24 cellular contexts compared by ENCODE assay signal in the genomic region with DNA sequence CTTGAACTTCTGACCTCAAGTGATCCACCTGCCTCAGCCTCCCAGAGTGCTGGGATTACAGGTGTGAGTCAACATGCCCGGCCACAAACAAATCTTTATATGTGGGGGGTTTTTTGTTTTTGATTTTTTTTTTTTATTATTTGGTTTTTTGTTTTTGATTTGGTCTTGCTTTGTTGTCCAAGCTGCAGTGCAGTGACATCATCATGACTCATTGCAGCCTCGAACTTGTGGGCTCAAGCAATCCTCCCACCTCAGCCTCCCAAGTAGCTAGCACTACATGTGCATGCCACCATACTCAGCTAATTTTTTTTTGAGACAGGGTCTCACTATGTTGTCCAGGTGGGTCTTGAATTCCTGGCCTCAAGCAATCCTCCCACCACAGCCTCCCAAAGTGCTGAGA. TPM values are rescaled to one million over a fixed set of nuclear protein-coding genes. Genes with fewer than 3 reads are reported as not detected.
A peak's percentile ranks its signal among the peaks of the same experiment; 100 is the strongest.
DNase-seq lines count a peak whose midpoint lies in the region; ATAC-seq, FAIRE-seq and TF ChIP-seq lines count a peak whose summit lies in the region.
"Had no signal": no experiment of that assay in that cellular context is flagged by ENCODE, and none has a peak within 500 bp of the region (broad histone marks: within the 10 kb centered on the region; RNA-seq: fewer than 3 reads in every experiment).

No MANE protein-coding gene starts in this region.

- H3F3A ChIP-seq in GM23248 (ENCODE audit: insufficient read depth), result no peaks in the 10 kb centered on the region

- no TSS peak for BruUV-seq in endothelial cell of umbilical vein (replicated peaks; lab: Mats Ljungman, UMichigan)

- H3K9me3 ChIP-seq in GM23248 (ENCODE audit: low read depth) (no peaks in the 10 kb centered on the region), MG63 (no peaks in the 10 kb centered on the region), endothelial cell of umbilical vein (replicated peaks; ENCODE audit: control insufficient read depth, insufficient read depth, low read length) (no peaks in the 10 kb centered on the region)
- H3K9me3 ChIP-seq: Caco-2 had no signal

- H3K36me3 ChIP-seq in GM23248 (ENCODE audit: low read depth), result peaks cover 73% of the 10 kb centered on the region
- H3K36me3 ChIP-seq in MG63, result peaks cover 69% of the 10 kb centered on the region
- H3K36me3 ChIP-seq in endothelial cell of umbilical vein (ENCODE audit: control insufficient read depth in 2 of 2, extremely low read depth in 1 of 2, insufficient read depth in 2 of 2, low read length in 2 of 2), result peaks cover 7 to 18% of the 10 kb centered on the region in 2 experiments

- H3K9me1 ChIP-seq in endothelial cell of umbilical vein (replicated peaks; ENCODE audit: control insufficient read depth, extremely low read depth, insufficient read depth, low read length), result no peaks in the 10 kb centered on the region

- ATAC-seq in GM19035 (IDR thresholded peaks at IDR 0.05; ENCODE audit: unreplicated experiment) (no peak), GM18498 (IDR thresholded peaks at IDR 0.05; ENCODE audit: unreplicated experiment) (no peak)
- ATAC-seq: CD8-positive, alpha-beta T cell had no signal

- H3K27ac ChIP-seq in GM23248 (no peak overlapping the region), endothelial cell of umbilical vein (ENCODE audit: insufficient read depth, low read depth, low read length) (no peak overlapping the region)
- H3K27ac ChIP-seq: C4-2B, PC-9, SJSA1 had no signal

- no peak overlapping the region for H2AFZ ChIP-seq in GM23248
- no peak overlapping the region for H2AFZ ChIP-seq in endothelial cell of umbilical vein (ENCODE audit: low read depth, low read length)
- H2AFZ ChIP-seq: PC-9 had no signal

- H3K27me3 ChIP-seq in GM23248 (replicated peaks; ENCODE audit: insufficient read depth) (no peaks in the 10 kb centered on the region), MG63 (no peaks in the 10 kb centered on the region), endothelial cell of umbilical vein (ENCODE audit: control insufficient read depth in 2 of 2, insufficient read depth in 2 of 2, low read length in 2 of 2) (no peaks in the 10 kb centered on the region)
- H3K27me3 ChIP-seq: SJSA1 had no signal

- in situ Hi-C loops in GM23248 (cut with MboI), result no loop called here

- no peak overlapping the region for H3K9ac ChIP-seq in GM23248
- H3K9ac ChIP-seq in endothelial cell of umbilical vein (replicated peaks; ENCODE audit: extremely low read depth, insufficient read depth, low read length), result no peak overlapping the region

- H3K4me3 ChIP-seq in GM23248, result no peak overlapping the region
- H3K4me3 ChIP-seq in MG63, result no peak overlapping the region
- H3K4me3 ChIP-seq in endothelial cell of umbilical vein (replicated peaks in 1 of 3; ENCODE audit: insufficient read depth in 1 of 3, low read depth in 1 of 3, low read length in 3 of 3), result no peak overlapping the region
- H3K4me3 ChIP-seq: PC-9, SJSA1 had no signal

- CTCF ChIA-PET in endothelial cell of umbilical vein (lab: Charles Lee), result no interaction called here

- DNase-seq in EL (peak; percentile 8), GM23248 (peak; percentile 7), MG63 (peak; percentile 15), endothelial cell of umbilical vein (ENCODE audit: low read depth, low spot score) (no peak), hepatic stellate cell (ENCODE audit: low spot score) (no peak)
- DNase-seq: Caco-2; CD8-positive, alpha-beta T cell; GF-D8; H7; HFFc6; Kasumi-1; MM.1S; NCI-H1694; NCI-H2029 treated with DMSO at 0.1 percent for 48 hours; NCI-H526 treated with DMSO at 0.1 percent for 48 hours; PC-9; Right ventricle myocardium superior; RPMI8226 had no signal

- POLR2A ChIA-PET in endothelial cell of umbilical vein (lab: Charles Lee), result no interaction called here

- H3K4me1 ChIP-seq in GM23248 (ENCODE audit: insufficient read depth) (no peaks in the 10 kb centered on the region), endothelial cell of umbilical vein (ENCODE audit: control insufficient read depth, extremely low read depth, insufficient read depth, low read length) (no peaks in the 10 kb centered on the region)
- H3K4me1 ChIP-seq: Caco-2, SJSA1 had no signal

- 85 to 93% methylated on average over 2 of the region's 2 CpGs for WGBS in GM23248 (ENCODE audit: low coverage in 1 of 2, low lambda C conversion rate in 2 of 2, missing lambda C conversion rate in 2 of 2), 2 experiments

- TF ChIP-seq CTCF in endothelial cell of umbilical vein (IDR thresholded peaks at IDR 0.05; ENCODE audit: extremely low read depth in 1 of 2, insufficient read depth in 1 of 2, low read depth in 1 of 2, low read length in 2 of 2), result no peak

- dilution Hi-C loops in endothelial cell of umbilical vein (cut with MboI; ENCODE audit: extremely low pct_ligation_motif_present, low sequenced_read_pairs), result no loop called here

- no peaks in the 10 kb centered on the region for H3K9me2 ChIP-seq in GM23248 (ENCODE audit: insufficient read depth)

- H3K4me2 ChIP-seq in GM23248 (ENCODE audit: unreplicated experiment), result no peak overlapping the region
- no peak overlapping the region for H3K4me2 ChIP-seq in endothelial cell of umbilical vein (ENCODE audit: insufficient read depth, low read length)
- H3K4me2 ChIP-seq: PC-9 had no signal

- no peak for FAIRE-seq in endothelial cell of umbilical vein (lab: Jason Lieb, UNC)
- FAIRE-seq: GM12891, GM19239 had no signal

- no peak for TF ChIP-seq POLR2A in endothelial cell of umbilical vein (IDR thresholded peaks at IDR 0.05; ENCODE audit: low read depth, low read length)

- intact Hi-C loops in endothelial cell of umbilical vein (cut with micrococcal nuclease), result no loop called here

- H3K79me2 ChIP-seq in GM23248 (ENCODE audit: insufficient read depth) (no peaks in the 10 kb centered on the region), endothelial cell of umbilical vein (ENCODE audit: control insufficient read depth, insufficient read depth, low read length) (no peaks in the 10 kb centered on the region)

- H4K20me1 ChIP-seq in GM23248 (ENCODE audit: insufficient read depth) (no peaks in the 10 kb centered on the region), endothelial cell of umbilical vein (replicated peaks; ENCODE audit: control insufficient read depth, extremely low read depth, insufficient read depth, low read length) (no peaks in the 10 kb centered on the region)

TF ChIP-seq in endothelial cell of umbilical vein, 7 proteins besides CTCF, POLR2A, EP300 and RAD21:
- peak; percentile 15 for TF ChIP-seq JUN (IDR thresholded peaks at IDR 0.05; ENCODE audit: borderline replicate concordance, insufficient read depth, insufficient read length, low read depth)
- TF ChIP-seq EZH2 (IDR thresholded peaks at IDR 0.05; ENCODE audit: borderline replicate concordance, low read depth, low read length, severe bottlenecking), result no peak
- TF ChIP-seq GATA2 (IDR thresholded peaks at IDR 0.05; ENCODE audit: insufficient read depth, insufficient read length, low read depth, low read length), result no peak

RNA-seq across cellular contexts. Expression of gene ALDH7A1, which starts 42.4 kb away (rescaled TPM):
- 41.3 and 45.8 TPM in 2 replicates for total RNA-seq in GM23248 (2014; rRNA removed; shearing (Covaris generic))
- polyA plus RNA-seq in GM23248 (2016; fragmentation: Nextera tagmentation; extraction: Ambion mirVana) (108 and 113 TPM in 2 replicates), endothelial cell of umbilical vein (30.1 and 43.6 TPM in 2 replicates)
- total RNA-seq in MG63 (2014; rRNA removed; shearing (Covaris generic); ENCODE audit: low replicate concordance), result 103 and 107 TPM in 2 replicates
- 75.7 and 103 TPM in 2 replicates for total RNA-seq in endothelial cell of umbilical vein
- 62.3 and 63.8 TPM in 2 replicates for polyA plus RNA-seq in endothelial cell of umbilical vein (2011; cell fraction: cytosol; rRNA removed)
- polyA plus RNA-seq in endothelial cell of umbilical vein (2011; cell fraction: nucleus; rRNA removed), result 51.9 and 72.1 TPM in 2 replicates
- polyA plus RNA-seq in endothelial cell of umbilical vein (2012), result 115 and 118 TPM in 2 replicates
- polyA minus RNA-seq in endothelial cell of umbilical vein, result 79.1 and 82.5 TPM in 2 replicates
- 30.6 TPM for polyA minus RNA-seq in endothelial cell of umbilical vein (2011; cell fraction: cytosol; rRNA and poly(A)+ RNA removed)
- 38.9 and 44.6 TPM in 2 replicates for polyA minus RNA-seq in endothelial cell of umbilical vein (2011; cell fraction: nucleus; rRNA and poly(A)+ RNA removed)

RNA-seq across cellular contexts. Expression of gene PHAX, which starts 48.1 kb away (rescaled TPM):
- total RNA-seq in GM23248 (2014; rRNA removed; shearing (Covaris generic)), result 85.7 and 86.5 TPM in 2 replicates
- polyA plus RNA-seq in GM23248 (2016; fragmentation: Nextera tagmentation; extraction: Ambion mirVana), result 124 and 135 TPM in 2 replicates
- 65.1 and 90.6 TPM in 2 replicates for total RNA-seq in MG63 (2014; rRNA removed; shearing (Covaris generic); ENCODE audit: low replicate concordance)
- 48.2 and 51.2 TPM in 2 replicates for total RNA-seq in endothelial cell of umbilical vein
- 22.6 and 33.0 TPM in 2 replicates for polyA plus RNA-seq in endothelial cell of umbilical vein
- 48.6 and 51.4 TPM in 2 replicates for polyA plus RNA-seq in endothelial cell of umbilical vein (2011; cell fraction: cytosol; rRNA removed)
- 18.0 and 27.0 TPM in 2 replicates for polyA plus RNA-seq in endothelial cell of umbilical vein (2011; cell fraction: nucleus; rRNA removed)
- polyA plus RNA-seq in endothelial cell of umbilical vein (2012), result 42.9 and 75.7 TPM in 2 replicates
- 32.4 and 51.4 TPM in 2 replicates for polyA minus RNA-seq in endothelial cell of umbilical vein
- polyA minus RNA-seq in endothelial cell of umbilical vein (2011; cell fraction: cytosol; rRNA and poly(A)+ RNA removed), result 18.8 TPM
- 22.7 and 23.3 TPM in 2 replicates for polyA minus RNA-seq in endothelial cell of umbilical vein (2011; cell fraction: nucleus; rRNA and poly(A)+ RNA removed)

Comparison
In these comparisons a context has a peak if more than half of its experiments do, and no peak if none do; other contexts are left out.
1. DNase-seq: peak in EL (single experiment), GM23248 (single experiment) and MG63 (single experiment); none in endothelial cell of umbilical vein (single experiment) and hepatic stellate cell (single experiment).